ENCODE assay signal across 13 cellular contexts in the genomic region with DNA sequence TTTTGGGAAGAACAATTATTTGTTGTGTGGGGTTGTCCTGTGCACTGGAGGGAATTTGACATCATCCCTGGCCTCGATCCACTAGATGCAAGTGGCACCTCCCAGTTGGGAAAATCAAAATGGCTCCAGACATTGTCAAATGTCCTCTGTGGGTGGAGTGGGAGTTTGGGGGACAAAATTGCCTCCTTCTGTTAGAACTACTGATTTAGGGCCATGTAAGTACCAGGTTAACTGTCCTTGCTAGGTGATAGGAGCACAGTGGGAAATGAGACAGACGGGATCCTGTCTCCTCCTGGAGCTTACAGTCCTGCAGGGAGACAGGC. TPM values are rescaled to one million over a fixed set of nuclear protein-coding genes. Genes with fewer than 3 reads are reported as not detected.
DNase-seq lines count a peak whose midpoint lies in the region; ATAC-seq and TF ChIP-seq lines count a peak whose summit lies in the region.
"Had no signal": no experiment of that assay in that cellular context is flagged by ENCODE, and none has a peak within 500 bp of the region (broad histone marks: within the 10 kb centered on the region; RNA-seq: fewer than 3 reads in every experiment).

No MANE protein-coding gene starts in this region.

- no peaks in the 10 kb centered on the region for H3K79me2 ChIP-seq in Karpas-422 (ENCODE audit: low read length)

- 0 out of 2 replicates have a peak overlapping the region, but pooled peaks have one; percentile 33 for H3K9ac ChIP-seq in Karpas-422 (ENCODE audit: low read length)

- H3K4me2 ChIP-seq in Karpas-422 (ENCODE audit: low read depth, low read length, poor library complexity, severe bottlenecking): peak overlapping the region; percentile 35

- no peak for ATAC-seq in central memory CD8-positive, alpha-beta T cell (replicated peaks; ENCODE audit: extremely low read depth, poor library complexity, severe bottlenecking)
- ATAC-seq in activated naive CD4-positive, alpha-beta T cell treated with anti-CD3 and anti-CD28 coated beads, Interleukin-2, amount 50 U/mL, for 72 hours: no peak

- H3K4me3 ChIP-seq in CD4-positive, alpha-beta memory T cell (ENCODE audit: low read length in 2 of 2): no peak overlapping the region
- H3K4me3 ChIP-seq in Karpas-422 (ENCODE audit: low read length): no peak overlapping the region; the same call in 1 of the 2 replicates
- H3K4me3 ChIP-seq: SJCRH30 had no signal

- CTCF ChIA-PET in CD4-positive, alpha-beta memory T cell (lab: Charles Lee; ENCODE audit: partially characterized antibody): interaction anchor here (0.7 to 1.2 kb wide), 3 partner anchors 60 to 72 kb away, joined by 3 to 4 read pairs (median 3); no protein-coding TSS in a partner anchor

- intact Hi-C loops in CD4-positive, alpha-beta memory T cell (cut with micrococcal nuclease): loop anchor here (1.0 to 2.0 kb wide), 2 partner anchors 40 to 62 kb away; no protein-coding TSS in a partner anchor

- H3K4me3 Mint-ChIP-seq in CD4-positive, alpha-beta memory T cell: peak overlapping the region in 7 of 8 donors; percentile 17 to 71 (median 61)
- H3K4me3 Mint-ChIP-seq in central memory CD8-positive, alpha-beta T cell: peak overlapping the region; percentile 49
- H3K4me3 Mint-ChIP-seq in neural crest cell (no peak overlapping the region), immature natural killer cell (peak overlapping the region in 2 of 5 donors; percentile 27 to 42)
- H3K4me3 Mint-ChIP-seq: activated naive CD8-positive, alpha-beta T cell; stimulated activated naive CD8-positive, alpha-beta T cell treated with anti-CD3 and anti-CD28 coated beads, Interleukin-15, Interleukin-2, amounts not matched to agents 100 ng/mL and 50 ng/mL, for 24 hours had no signal

- peak overlapping the region in 6 of 7 donors; percentile 12 to 76 (median 73) for H3K27ac Mint-ChIP-seq in CD4-positive, alpha-beta memory T cell
- H3K27ac Mint-ChIP-seq in central memory CD8-positive, alpha-beta T cell (ENCODE audit: low read depth): peak overlapping the region; percentile 15
- H3K27ac Mint-ChIP-seq in neural crest cell (ENCODE audit: unreplicated experiment): peak overlapping the region; percentile 44
- H3K27ac Mint-ChIP-seq in immature natural killer cell: peak overlapping the region in 1 of 6 donors; percentile 55
- H3K27ac Mint-ChIP-seq in activated naive CD4-positive, alpha-beta T cell treated with anti-CD3 and anti-CD28 coated beads, Interleukin-2, amount 50 U/mL, for 72 hours: no peak overlapping the region
- H3K27ac Mint-ChIP-seq: activated naive CD8-positive, alpha-beta T cell; stimulated activated naive CD8-positive, alpha-beta T cell treated with anti-CD3 and anti-CD28 coated beads, Interleukin-15, Interleukin-2, amounts not matched to agents 100 ng/mL and 50 ng/mL, for 24 hours had no signal

- no peak overlapping the region for H3K27ac ChIP-seq in CD4-positive, alpha-beta memory T cell (ENCODE audit: low read depth, low read length)
- H3K27ac ChIP-seq in Karpas-422 (ENCODE audit: low read length): no peak overlapping the region
- H3K27ac ChIP-seq: foreskin keratinocyte, SJCRH30 had no signal

- no peaks in the 10 kb centered on the region for H3K36me3 Mint-ChIP-seq in CD4-positive, alpha-beta memory T cell
- peaks cover 3% of the 10 kb centered on the region for H3K36me3 Mint-ChIP-seq in central memory CD8-positive, alpha-beta T cell (ENCODE audit: insufficient read depth)
- peaks cover 5% of the 10 kb centered on the region for H3K36me3 Mint-ChIP-seq in neural crest cell (ENCODE audit: low read depth)
- H3K36me3 Mint-ChIP-seq in immature natural killer cell: no peaks in the 10 kb centered on the region
- no peaks in the 10 kb centered on the region for H3K36me3 Mint-ChIP-seq in activated naive CD4-positive, alpha-beta T cell treated with anti-CD3 and anti-CD28 coated beads, Interleukin-2, amount 50 U/mL, for 72 hours
- H3K36me3 Mint-ChIP-seq: activated naive CD8-positive, alpha-beta T cell had no signal

- no peaks in the 10 kb centered on the region for H3K27me3 ChIP-seq in CD4-positive, alpha-beta memory T cell (ENCODE audit: insufficient read depth, low read length)
- H3K27me3 ChIP-seq in Karpas-422 (ENCODE audit: low read length): no peaks in the 10 kb centered on the region
- H3K27me3 ChIP-seq: foreskin keratinocyte, SJCRH30 had no signal

- H3K4me1 Mint-ChIP-seq in CD4-positive, alpha-beta memory T cell: peaks cover 4 to 13% (median 11%) of the 10 kb centered on the region in 4 donors
- peaks cover 11% of the 10 kb centered on the region for H3K4me1 Mint-ChIP-seq in central memory CD8-positive, alpha-beta T cell
- H3K4me1 Mint-ChIP-seq in neural crest cell: peaks cover 24% of the 10 kb centered on the region
- peaks cover 15 to 16% of the 10 kb centered on the region in 2 donors for H3K4me1 Mint-ChIP-seq in immature natural killer cell

- no peaks in the 10 kb centered on the region for H3K9me2 ChIP-seq in Karpas-422 (replicated peaks; ENCODE audit: insufficient read depth, low read length)

- H3K9me3 Mint-ChIP-seq in CD4-positive, alpha-beta memory T cell: no peaks in the 10 kb centered on the region
- no peaks in the 10 kb centered on the region for H3K9me3 Mint-ChIP-seq in central memory CD8-positive, alpha-beta T cell
- H3K9me3 Mint-ChIP-seq in neural crest cell (no peaks in the 10 kb centered on the region), immature natural killer cell (no peaks in the 10 kb centered on the region)
- no peaks in the 10 kb centered on the region for H3K9me3 Mint-ChIP-seq in activated naive CD4-positive, alpha-beta T cell treated with anti-CD3 and anti-CD28 coated beads, Interleukin-2, amount 50 U/mL, for 72 hours
- H3K9me3 Mint-ChIP-seq: stimulated activated naive CD8-positive, alpha-beta T cell treated with anti-CD3 and anti-CD28 coated beads, Interleukin-15, Interleukin-2, amounts not matched to agents 100 ng/mL and 50 ng/mL, for 24 hours had no signal

- TF ChIP-seq CTCF in neural crest cell (conservative IDR thresholded peaks at IDR 0.05): no peak

- H3K9me3 ChIP-seq in CD4-positive, alpha-beta memory T cell (ENCODE audit: control insufficient read depth in 1 of 2, low read length in 2 of 2): no peaks in the 10 kb centered on the region
- H3K9me3 ChIP-seq in Karpas-422 (ENCODE audit: low read length): no peaks in the 10 kb centered on the region
- H3K9me3 ChIP-seq: SJCRH30 had no signal

- H2AFZ ChIP-seq in Karpas-422 (ENCODE audit: low read length): peak overlapping the region; percentile 97; the same call in 1 of the 2 replicates

- H3K4me1 ChIP-seq in CD4-positive, alpha-beta memory T cell (ENCODE audit: insufficient read depth, low read length): peaks cover 3% of the 10 kb centered on the region
- peaks cover 11% of the 10 kb centered on the region for H3K4me1 ChIP-seq in Karpas-422 (ENCODE audit: low read length)
- H3K4me1 ChIP-seq: foreskin keratinocyte, SJCRH30 had no signal

- no peaks in the 10 kb centered on the region for H3K27me3 Mint-ChIP-seq in CD4-positive, alpha-beta memory T cell
- peaks cover 14% of the 10 kb centered on the region for H3K27me3 Mint-ChIP-seq in central memory CD8-positive, alpha-beta T cell
- no peaks in the 10 kb centered on the region for H3K27me3 Mint-ChIP-seq in neural crest cell (ENCODE audit: low read depth)
- peaks cover 0 to 8% (median 1%) of the 10 kb centered on the region in 3 donors for H3K27me3 Mint-ChIP-seq in immature natural killer cell (ENCODE audit: low read depth in 3 of 3)
- H3K27me3 Mint-ChIP-seq: activated naive CD8-positive, alpha-beta T cell had no signal

- H4K20me1 ChIP-seq in Karpas-422 (ENCODE audit: insufficient read depth, low read depth, low read length): no peaks in the 10 kb centered on the region

- peak in 1 of 5 donors; percentile 7 for DNase-seq in CD4-positive, alpha-beta memory T cell
- DNase-seq in Karpas-422 (no peak), neural crest cell (ENCODE audit: low read depth, low spot score) (no peak), immature natural killer cell (no peak), AG20443 (ENCODE audit: low spot score) (no peak), ecto neural progenitor cell (ENCODE audit: low spot score) (no peak)
- DNase-seq in central memory CD8-positive, alpha-beta T cell (ENCODE audit: low spot score in 2 of 2): no peak
- DNase-seq in activated naive CD4-positive, alpha-beta T cell treated with anti-CD3 and anti-CD28 coated beads, Interleukin-2, amount 50 U/mL, for 72 hours (ENCODE audit: low spot score in 2 of 2): no peak
- DNase-seq: NCI-H2029 treated with DMSO at 0.1 percent for 48 hours had no signal

- POLR2A ChIA-PET in CD4-positive, alpha-beta memory T cell (lab: Charles Lee; ENCODE audit: partially characterized antibody): no interaction called here

- H3K36me3 ChIP-seq in CD4-positive, alpha-beta memory T cell (ENCODE audit: insufficient read depth, low read length): no peaks in the 10 kb centered on the region
- H3K36me3 ChIP-seq in Karpas-422 (ENCODE audit: insufficient read depth, low read length): no peaks in the 10 kb centered on the region

RNA-seq across cellular contexts. Expression of a gene that starts 56.8 kb away (rescaled TPM):
- not detected for total RNA-seq in CD4-positive, alpha-beta memory T cell
- polyA plus RNA-seq in CD4-positive, alpha-beta memory T cell: under 1 TPM; 0.04 to 0.23 TPM
- 0.04 and 0.54 TPM in 2 replicates for total RNA-seq in Karpas-422 (2014; rRNA removed; shearing (Covaris generic); ENCODE audit: low replicate concordance)
- total RNA-seq in neural crest cell: 25.7 and 30.0 TPM in 2 replicates
- polyA plus RNA-seq in immature natural killer cell: not detected
- 1 to 10 TPM in 1 of 2 donors, under 1 TPM in 1; 0.43 to 1.3 TPM for total RNA-seq in activated naive CD4-positive, alpha-beta T cell treated with anti-CD3 and anti-CD28 coated beads, Interleukin-2, amount 50 U/mL, for 72 hours

Comparison
In these comparisons a context has a peak if more than half of its experiments do, and no peak if none do; other contexts are left out.
1. H3K27ac Mint-ChIP-seq: peak in CD4-positive, alpha-beta memory T cell (6 of 7), central memory CD8-positive, alpha-beta T cell (single experiment) and neural crest cell (single experiment); none in activated naive CD4-positive, alpha-beta T cell treated with anti-CD3 and anti-CD28 coated beads, Interleukin-2, amount 50 U/mL, for 72 hours (0 of 2).
2. RNA of a gene that starts 56.8 kb away (total RNA-seq): 25.7 to 30.0 TPM in neural crest cell; 0.43 to 1.3 TPM in activated naive CD4-positive, alpha-beta T cell treated with anti-CD3 and anti-CD28 coated beads, Interleukin-2, amount 50 U/mL, for 72 hours, not detected in CD4-positive, alpha-beta memory T cell and 0.04 to 0.54 TPM in Karpas-422; every median in the first group is over 10 times any median in the second.